ENCODE assay signal across 23 cellular contexts in genomic region chr1:167837334-167837733, GRCh38.
"Had no signal": no experiment of that assay in that cellular context is flagged by ENCODE, and none has a peak within 500 bp of the region (broad histone marks: within the 10 kb centered on the region; RNA-seq: fewer than 3 reads in every experiment).

No MANE protein-coding gene starts in this region.

- H3K9me3 Mint-ChIP-seq: activated CD4-positive, alpha-beta memory T cell treated with anti-CD3 and anti-CD28 coated beads, Interleukin-2, amount 10 ng/mL, durations not matched to agents 7 days and 5 days; activated naive CD4-positive, alpha-beta T cell treated with anti-CD3 and anti-CD28 coated beads, Interleukin-2, amount 50 U/mL, for 72 hours; activated T-cell treated with anti-CD3 and anti-CD28 coated beads, Interleukin-2, amount 50 U/mL, for 24 hours; activated T-helper 1 cell treated with anti-CD3 and anti-CD28 coated beads, Interleukin-12 subunit alpha, Interleukin-12 subunit beta, Interleukin-2, Interleukin-4 antibody, amounts not matched to agents 30 ng/mL and 10 ng/mL and 1 ng/mL, durations not matched to agents 14 hours and 24 hours and 36 hours had no signal

- H3K27ac Mint-ChIP-seq: activated CD4-positive, alpha-beta memory T cell treated with anti-CD3 and anti-CD28 coated beads, Interleukin-2, amount 10 ng/mL, durations not matched to agents 7 days and 5 days; activated CD8-positive, alpha-beta memory T cell treated with anti-CD3 and anti-CD28 coated beads, Interleukin-2, amount 10 ng/mL, durations not matched to agents 7 days and 5 days; activated naive CD4-positive, alpha-beta T cell treated with anti-CD3 and anti-CD28 coated beads, Interleukin-2, amount 50 U/mL, for 72 hours; activated T-cell treated with anti-CD3 and anti-CD28 coated beads, Interleukin-2, amount 50 U/mL, for 24 hours; activated T-helper 1 cell treated with anti-CD3 and anti-CD28 coated beads, Interleukin-12 subunit alpha, Interleukin-12 subunit beta, Interleukin-2, Interleukin-4 antibody, amounts not matched to agents 30 ng/mL and 10 ng/mL and 1 ng/mL, durations not matched to agents 14 hours and 24 hours and 36 hours had no signal

- H3K4me3 Mint-ChIP-seq: activated CD4-positive, alpha-beta memory T cell treated with anti-CD3 and anti-CD28 coated beads, Interleukin-2, amount 10 ng/mL, durations not matched to agents 7 days and 5 days; activated CD8-positive, alpha-beta memory T cell treated with anti-CD3 and anti-CD28 coated beads, Interleukin-2, amount 10 ng/mL, durations not matched to agents 7 days and 5 days; activated T-cell treated with anti-CD3 and anti-CD28 coated beads, Interleukin-2, amount 50 U/mL, for 24 hours; activated T-helper 1 cell treated with anti-CD3 and anti-CD28 coated beads, Interleukin-12 subunit alpha, Interleukin-12 subunit beta, Interleukin-2, Interleukin-4 antibody, amounts not matched to agents 30 ng/mL and 10 ng/mL and 1 ng/mL, durations not matched to agents 14 hours and 24 hours and 36 hours had no signal

- H3K36me3 Mint-ChIP-seq: activated CD8-positive, alpha-beta memory T cell treated with anti-CD3 and anti-CD28 coated beads, Interleukin-2, amount 10 ng/mL, durations not matched to agents 7 days and 5 days; activated naive CD4-positive, alpha-beta T cell treated with anti-CD3 and anti-CD28 coated beads, Interleukin-2, amount 50 U/mL, for 72 hours had no signal

- DNase-seq: activated CD4-positive, alpha-beta memory T cell treated with anti-CD3 and anti-CD28 coated beads, Interleukin-2, amount 10 ng/mL, durations not matched to agents 7 days and 5 days; activated CD4-positive, alpha-beta T cell treated with anti-CD3 and anti-CD28 coated beads, Interleukin-2, amount 50 U/mL, for 1 hour; activated CD4-positive, CD25-positive, alpha-beta regulatory T cell; activated CD8-positive, alpha-beta memory T cell treated with anti-CD3 and anti-CD28 coated beads, Interleukin-2, amount 10 ng/mL, durations not matched to agents 7 days and 5 days; activated effector memory CD4-positive, alpha-beta T cell treated with Interleukin-2 at 50 U/mL for 16 hours; activated naive CD4-positive, alpha-beta T cell treated with Interleukin-2 at 50 U/mL for 16 hours; activated T-cell treated with anti-CD3 and anti-CD28 coated beads, Interleukin-2, amount 50 U/mL, for 24 hours; brain microvascular endothelial cell; Kasumi-1; NCI-H1105; NCI-H1436; NCI-H1694 treated with DMSO at 0.1 percent for 48 hours; NCI-H2029 treated with DMSO at 0.1 percent for 48 hours; NCI-H345; NCI-H510A; NCI-H526 treated with DMSO at 0.1 percent for 48 hours; NCI-H82; NK-92 treated with Interleukin-12 subunit alpha and Interleukin-12 subunit beta, amount 100 ng/mL, for 24 hours; PC-9; SHP77 treated with DMSO at 0.1 percent for 48 hours; T-helper 1 cell had no signal

- H3K27me3 Mint-ChIP-seq: activated T-cell treated with anti-CD3 and anti-CD28 coated beads, Interleukin-2, amount 50 U/mL, for 24 hours had no signal

- ATAC-seq: activated CD8-positive, alpha-beta memory T cell treated with anti-CD3 and anti-CD28 coated beads, Interleukin-2, amount 10 ng/mL, durations not matched to agents 7 days and 5 days; activated naive CD4-positive, alpha-beta T cell treated with anti-CD3 and anti-CD28 coated beads, Interleukin-2, amount 50 U/mL, for 72 hours had no signal
